In genomic region chr22:26581769-26582168, GRCh38 we compare ENCODE assay signal across 18 cellular contexts. TPM values are rescaled to one million over a fixed set of nuclear protein-coding genes. Genes with fewer than 3 reads are reported as not detected.
"Had no signal": no experiment of that assay in that cellular context is flagged by ENCODE, and none has a peak within 500 bp of the region (broad histone marks: within the 10 kb centered on the region; RNA-seq: fewer than 3 reads in every experiment).

No MANE protein-coding gene starts in this region.

- H3K4me3 Mint-ChIP-seq: neural progenitor cell had no signal

- H3K27me3 ChIP-seq: body of pancreas, gastroesophageal sphincter, neural progenitor cell, ovary, thyroid gland, vagina had no signal

- H3K36me3 ChIP-seq: neural progenitor cell, ovary had no signal

- DNase-seq: activated CD4-positive, alpha-beta T cell treated with anti-CD3 and anti-CD28 coated beads, Interleukin-2, amount 50 U/mL, for 48 hours; activated CD8-positive, alpha-beta memory T cell treated with anti-CD3 and anti-CD28 coated beads, Interleukin-2, amount 50 U/mL, for 48 hours; activated naive CD4-positive, alpha-beta T cell treated with anti-CD3 and anti-CD28 coated beads, Interleukin-2, amount 50 U/mL, for 16 hours; amniotic stem cell; body of pancreas; central memory CD4-positive, alpha-beta T cell; cortex of kidney; effector CD8-positive, alpha-beta T cell; left ventricle myocardium superior; mesenchymal stem cell; ovary; thyroid gland had no signal

- H3K27ac ChIP-seq: body of pancreas, gastroesophageal sphincter, neural progenitor cell, ovary, thyroid gland, vagina had no signal

- H3K4me2 ChIP-seq: neural progenitor cell had no signal

- H3K9ac ChIP-seq: neural progenitor cell had no signal

- H3K9me3 Mint-ChIP-seq: activated T-helper 2 cell treated with anti-CD3 and anti-CD28 coated beads, Interferon-gamma antibody, Interleukin-2, Interleukin-4, amounts not matched to agents 10 μg/mL and 5 μg/mL and 100 μg/mL, durations not matched to agents 14 hours and 24 hours and 36 hours; neural progenitor cell had no signal

- H2AFZ ChIP-seq: neural progenitor cell had no signal

- H3K4me3 ChIP-seq: body of pancreas, gastroesophageal sphincter, neural progenitor cell, ovary, thyroid gland, vagina had no signal

- H3K27ac Mint-ChIP-seq: activated T-helper 2 cell treated with anti-CD3 and anti-CD28 coated beads, Interferon-gamma antibody, Interleukin-2, Interleukin-4, amounts not matched to agents 10 μg/mL and 5 μg/mL and 100 μg/mL, durations not matched to agents 14 hours and 24 hours and 36 hours; neural progenitor cell had no signal

- H3K9me3 ChIP-seq: body of pancreas, gastroesophageal sphincter, ovary, thyroid gland, vagina had no signal

RNA-seq across cellular contexts. Expression of gene CRYBB1, which starts 36.1 kb away (rescaled TPM):
- total RNA-seq: activated T-helper 2 cell treated with anti-CD3 and anti-CD28 coated beads, Interferon-gamma antibody, Interleukin-2, Interleukin-4, amounts not matched to agents 10 μg/mL and 5 μg/mL and 100 μg/mL, durations not matched to agents 14 hours and 24 hours and 36 hours; kidney epithelial cell; T-helper 2 cell treated with Interferon-gamma antibody and Interleukin-4, amounts not matched to agents 100 ng/mL and 5 ng/mL, for 36 hours; vagina had no signal

RNA-seq across cellular contexts. Expression of gene CRYBA4, which starts 40.0 kb away (rescaled TPM):
- total RNA-seq: activated T-helper 2 cell treated with anti-CD3 and anti-CD28 coated beads, Interferon-gamma antibody, Interleukin-2, Interleukin-4, amounts not matched to agents 10 μg/mL and 5 μg/mL and 100 μg/mL, durations not matched to agents 14 hours and 24 hours and 36 hours; body of pancreas; gastroesophageal sphincter; kidney epithelial cell; left ventricle myocardium superior; T-helper 2 cell treated with Interferon-gamma antibody and Interleukin-4, amounts not matched to agents 100 ng/mL and 5 ng/mL, for 36 hours; thyroid gland; vagina had no signal
